28 cellular contexts compared by ENCODE assay signal in the genomic region with DNA sequence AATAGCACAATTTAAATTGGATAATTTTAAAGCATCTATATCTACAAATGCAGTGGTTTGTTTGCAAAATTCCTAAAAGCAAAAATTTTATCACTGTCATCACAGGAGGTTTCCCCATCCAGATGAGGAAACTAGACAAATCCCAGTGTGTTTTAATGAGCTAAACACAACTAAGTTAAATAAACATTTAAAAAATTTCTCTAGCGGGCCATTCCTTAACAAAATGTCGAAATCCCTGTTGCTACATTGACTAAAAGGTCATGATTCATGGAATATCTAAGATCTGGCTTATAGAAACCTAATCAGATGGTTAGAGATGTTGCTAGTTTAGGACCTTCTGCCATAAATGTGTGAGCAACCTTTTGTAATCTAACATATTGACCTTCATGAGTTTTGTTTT.
DNase-seq lines count a peak whose midpoint lies in the region; ATAC-seq, FAIRE-seq and TF ChIP-seq lines count a peak whose summit lies in the region.
"Had no signal": no experiment of that assay in that cellular context is flagged by ENCODE, and none has a peak within 500 bp of the region (broad histone marks: within the 10 kb centered on the region; RNA-seq: fewer than 3 reads in every experiment).

No MANE protein-coding gene starts in this region.

- no peaks in the 10 kb centered on the region for H3F3A ChIP-seq in PC-9 (ENCODE audit: insufficient read depth, low read depth)

- peaks cover 6% of the 10 kb centered on the region; the same call in 1 of the 3 replicates for H3K4me1 ChIP-seq in A549
- H3K4me1 ChIP-seq in PC-9 (replicated peaks; ENCODE audit: insufficient read depth), result no peaks in the 10 kb centered on the region
- H3K4me1 ChIP-seq: ascending aorta, left lung, upper lobe of left lung had no signal

- intact Hi-C loops in PC-9 (cut with micrococcal nuclease; ENCODE audit: unreplicated experiment), result no loop called here
- intact Hi-C loops in activated CD4-positive, alpha-beta memory T cell treated with anti-CD3 and anti-CD28 coated beads for 36 hours (cut with micrococcal nuclease), result no loop called here

- CTCF ChIA-PET in A549 (lab: Yijun Ruan, JAX) (no interaction called here), PC-9 (lab: Charles Lee) (no interaction called here)
- CTCF ChIA-PET in activated CD4-positive, alpha-beta memory T cell treated with anti-CD3 and anti-CD28 coated beads for 36 hours (lab: Charles Lee), result no interaction called here

- POLR2A ChIA-PET in A549 (lab: Yijun Ruan, JAX), result no interaction called here
- POLR2A ChIA-PET in PC-9 (lab: Charles Lee; ENCODE audit: unreplicated experiment), result no interaction called here
- POLR2A ChIA-PET in activated CD4-positive, alpha-beta memory T cell treated with anti-CD3 and anti-CD28 coated beads for 36 hours (lab: Charles Lee), result no interaction called here

- H3K4me2 ChIP-seq in A549 (no peak overlapping the region; the same call in 2 of the 3 replicates), PC-9 (no peak overlapping the region)

- H3K36me3 Mint-ChIP-seq in activated CD4-positive, alpha-beta memory T cell treated with anti-CD3 and anti-CD28 coated beads for 36 hours, result no peaks in the 10 kb centered on the region
- H3K36me3 Mint-ChIP-seq: activated naive CD4-positive, alpha-beta T cell treated with anti-CD3 and anti-CD28 coated beads, Interleukin-2, amount 50 U/mL, for 72 hours; naive B cell had no signal

- no peaks in the 10 kb centered on the region for H3K27me3 ChIP-seq in PC-9 (ENCODE audit: insufficient read depth, low read depth)
- H3K27me3 ChIP-seq: ascending aorta, left lung, upper lobe of left lung had no signal

- no peak for TF ChIP-seq RAD21 in A549 (conservative IDR thresholded peaks at IDR 0.05 in 1 of 2, IDR thresholded peaks at IDR 0.05 in 1 of 2)

- no peak overlapping the region for H3K4me3 Mint-ChIP-seq in activated CD4-positive, alpha-beta memory T cell treated with anti-CD3 and anti-CD28 coated beads for 36 hours
- H3K4me3 Mint-ChIP-seq: activated CD4-positive, alpha-beta T cell treated with anti-CD3 and anti-CD28 coated beads, Interleukin-2, amount 10 ng/mL, durations not matched to agents 7 days and 5 days; activated T-helper 17 cell treated with anti-CD3 and anti-CD28 coated beads, Interleukin-2, amount 50 U/mL, for 72 hours; central memory CD8-positive, alpha-beta T cell; naive B cell had no signal

- no peak for TF ChIP-seq EP300 in A549 (IDR thresholded peaks at IDR 0.05)

- no peak overlapping the region for H3K27ac Mint-ChIP-seq in activated CD4-positive, alpha-beta memory T cell treated with anti-CD3 and anti-CD28 coated beads for 36 hours
- H3K27ac Mint-ChIP-seq: activated CD4-positive, alpha-beta T cell treated with anti-CD3 and anti-CD28 coated beads, Interleukin-2, amount 10 ng/mL, durations not matched to agents 7 days and 5 days; activated naive CD4-positive, alpha-beta T cell treated with anti-CD3 and anti-CD28 coated beads, Interleukin-2, amount 50 U/mL, for 72 hours; activated T-helper 17 cell treated with anti-CD3 and anti-CD28 coated beads, Interleukin-2, amount 50 U/mL, for 72 hours; naive B cell had no signal

- no TSS peak for BruUV-seq in PC-9 (replicated peaks; lab: Mats Ljungman, UMichigan)

- H3K36me3 ChIP-seq in PC-9 (ENCODE audit: low read depth), result no peaks in the 10 kb centered on the region
- H3K36me3 ChIP-seq: ascending aorta, left lung, upper lobe of left lung had no signal

- H3K4me3 ChIP-seq in A549, result no peak overlapping the region
- H3K4me3 ChIP-seq in PC-9, result no peak overlapping the region
- no peak overlapping the region for H3K4me3 ChIP-seq in fibroblast of the aortic adventitia (ENCODE audit: low read depth, low read length)
- H3K4me3 ChIP-seq: ascending aorta, left lung, upper lobe of left lung had no signal

- no peak overlapping the region for H3K27ac ChIP-seq in A549
- H3K27ac ChIP-seq in PC-9, result no peak overlapping the region
- H3K27ac ChIP-seq: ascending aorta, C4-2B, left lung, upper lobe of left lung, VCaP had no signal

- H3K9me3 ChIP-seq in A549, result no peaks in the 10 kb centered on the region
- H3K9me3 ChIP-seq in PC-9 (ENCODE audit: insufficient read depth, low read depth), result no peaks in the 10 kb centered on the region
- H3K9me3 ChIP-seq: ascending aorta, left lung, upper lobe of left lung had no signal

- peak overlapping the region; percentile 55; the same call in 1 of the 2 replicates for H2AFZ ChIP-seq in PC-9

- H3K9me2 ChIP-seq in PC-9 (ENCODE audit: insufficient read depth), result no peaks in the 10 kb centered on the region; the same call in 1 of the 2 replicates

- ATAC-seq in A549 (no peak), GM21576 (IDR thresholded peaks at IDR 0.05; ENCODE audit: unreplicated experiment) (no peak), GM21447 (IDR thresholded peaks at IDR 0.05; ENCODE audit: unreplicated experiment) (no peak)
- ATAC-seq: activated naive CD4-positive, alpha-beta T cell treated with anti-CD3 and anti-CD28 coated beads, Interleukin-2, amount 50 U/mL, for 72 hours; activated T-helper 17 cell treated with anti-CD3 and anti-CD28 coated beads, Interleukin-2, amount 50 U/mL, for 72 hours; left lung had no signal

- H3K4me1 Mint-ChIP-seq in activated CD4-positive, alpha-beta memory T cell treated with anti-CD3 and anti-CD28 coated beads for 36 hours (ENCODE audit: low read depth), result no peaks in the 10 kb centered on the region
- H3K4me1 Mint-ChIP-seq: activated CD4-positive, alpha-beta T cell treated with anti-CD3 and anti-CD28 coated beads, Interleukin-2, amount 10 ng/mL, durations not matched to agents 7 days and 5 days; activated T-helper 17 cell treated with anti-CD3 and anti-CD28 coated beads, Interleukin-2, amount 50 U/mL, for 72 hours; central memory CD8-positive, alpha-beta T cell; naive B cell had no signal

- WGBS in A549 (ENCODE audit: missing lambda C conversion rate), result 14% methylated on average over 2 of the region's 2 CpGs

- H3K79me2 ChIP-seq in PC-9 (ENCODE audit: low read depth), result no peaks in the 10 kb centered on the region

- FAIRE-seq in A549 (lab: Jason Lieb, UNC), result no peak
- FAIRE-seq: D721Med, frontal cortex, HTR-8/SVneo had no signal

- TF ChIP-seq CTCF in A549 (IDR thresholded peaks at IDR 0.05) (no peak), PC-9 (conservative IDR thresholded peaks at IDR 0.05) (no peak), fibroblast of the aortic adventitia (IDR thresholded peaks at IDR 0.05; ENCODE audit: insufficient read depth, low read length) (no peak)

- TF ChIP-seq POLR2A in A549 (IDR thresholded peaks at IDR 0.05; ENCODE audit: low read length), result no peak

- no peaks in the 10 kb centered on the region for H3K27me3 Mint-ChIP-seq in activated CD4-positive, alpha-beta memory T cell treated with anti-CD3 and anti-CD28 coated beads for 36 hours
- H3K27me3 Mint-ChIP-seq: activated CD4-positive, alpha-beta T cell treated with anti-CD3 and anti-CD28 coated beads, Interleukin-2, amount 10 ng/mL, durations not matched to agents 7 days and 5 days; central memory CD8-positive, alpha-beta T cell; naive B cell had no signal

- no peaks in the 10 kb centered on the region for H3K9me3 Mint-ChIP-seq in activated CD4-positive, alpha-beta memory T cell treated with anti-CD3 and anti-CD28 coated beads for 36 hours
- H3K9me3 Mint-ChIP-seq: activated CD4-positive, alpha-beta T cell treated with anti-CD3 and anti-CD28 coated beads, Interleukin-2, amount 10 ng/mL, durations not matched to agents 7 days and 5 days; activated T-helper 17 cell treated with anti-CD3 and anti-CD28 coated beads, Interleukin-2, amount 50 U/mL, for 72 hours had no signal

- H4K20me1 ChIP-seq in PC-9 (ENCODE audit: insufficient read depth), result no peaks in the 10 kb centered on the region

- DNase-seq in A549 (ENCODE audit: low read depth in 1 of 2, low spot score in 1 of 2) (peak in 1 of 2 experiments; percentile 17), ELR (ENCODE audit: low read depth) (peak; percentile 36), PC-9 (peak in 1 of 2 experiments; percentile 45), fibroblast of the aortic adventitia (ENCODE audit: low read depth) (peak; percentile 17), T1000 (lab: John Stamatoyannopoulos, UW) (no peak)
- DNase-seq in activated CD4-positive, alpha-beta memory T cell treated with anti-CD3 and anti-CD28 coated beads for 36 hours, result no peak
- DNase-seq: activated CD4-positive, alpha-beta T cell treated with anti-CD3 and anti-CD28 coated beads, Interleukin-2, amount 10 ng/mL, durations not matched to agents 7 days and 5 days; hippocampal formation; KG1; left lung; naive B cell; NCI-H187; NCI-H526 treated with DMSO at 0.1 percent for 48 hours; occipital lobe; stimulated activated CD4-positive, alpha-beta T cell treated with anti-CD3 and anti-CD28 coated beads, Interleukin-1b, Interleukin-23, amount 100 ng/mL, for 48 hours; T-helper 2 cell; upper lobe of left lung had no signal

TF ChIP-seq in A549, 52 proteins besides CTCF, POLR2A, EP300 and RAD21:
- TF ChIP-seq KDM5A (IDR thresholded peaks at IDR 0.05), result no peak
- TF ChIP-seq HOXB13 (CRISPR knock-in tag; IDR thresholded peaks at IDR 0.05; ENCODE audit: low read depth), result no peak
- TF ChIP-seq NR3C1 (IDR thresholded peaks at IDR 0.05), result no peak
- no peak for TF ChIP-seq EHF (CRISPR knock-in tag; IDR thresholded peaks at IDR 0.05)
- TF ChIP-seq FOSL2 (IDR thresholded peaks at IDR 0.05), result no peak
- TF ChIP-seq FOSL2 (CRISPR knock-in tag; IDR thresholded peaks at IDR 0.05), result 0 out of 2 replicates have a peak, but pooled peaks have one; percentile 11
- TF ChIP-seq, protein P1, sequence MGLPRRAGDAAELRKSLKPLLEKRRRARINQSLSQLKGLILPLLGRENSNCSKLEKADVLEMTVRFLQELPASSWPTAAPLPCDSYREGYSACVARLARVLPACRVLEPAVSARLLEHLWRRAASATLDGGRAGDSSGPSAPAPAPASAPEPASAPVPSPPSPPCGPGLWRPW (IDR thresholded peaks at IDR 0.05), result peak; percentile 44; the same call in 1 of the 2 replicates
- TF ChIP-seq, protein P2, sequence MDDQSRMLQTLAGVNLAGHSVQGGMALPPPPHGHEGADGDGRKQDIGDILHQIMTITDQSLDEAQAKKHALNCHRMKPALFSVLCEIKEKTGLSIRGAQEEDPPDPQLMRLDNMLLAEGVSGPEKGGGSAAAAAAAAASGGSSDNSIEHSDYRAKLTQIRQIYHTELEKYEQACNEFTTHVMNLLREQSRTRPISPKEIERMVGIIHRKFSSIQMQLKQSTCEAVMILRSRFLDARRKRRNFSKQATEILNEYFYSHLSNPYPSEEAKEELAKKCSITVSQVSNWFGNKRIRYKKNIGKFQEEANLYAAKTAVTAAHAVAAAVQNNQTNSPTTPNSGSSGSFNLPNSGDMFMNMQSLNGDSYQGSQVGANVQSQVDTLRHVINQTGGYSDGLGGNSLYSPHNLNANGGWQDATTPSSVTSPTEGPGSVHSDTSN (IDR thresholded peaks at IDR 0.05), result no peak
- TF ChIP-seq RFX5 (IDR thresholded peaks at IDR 0.05), result no peak
- TF ChIP-seq FOXS1 (CRISPR knock-in tag; IDR thresholded peaks at IDR 0.05), result no peak
- TF ChIP-seq ESRRA (IDR thresholded peaks at IDR 0.05; ENCODE audit: borderline replicate concordance, low read length), result no peak
- peak; percentile 38 to 44; a peak in 1 of 4 replicates for TF ChIP-seq CEBPB (IDR thresholded peaks at IDR 0.05)

Comparison
In these comparisons a context has a peak if more than half of its experiments do, and no peak if none do; other contexts are left out.
1. DNase-seq: peak in ELR (single experiment) and fibroblast of the aortic adventitia (single experiment); none in activated CD4-positive, alpha-beta memory T cell treated with anti-CD3 and anti-CD28 coated beads for 36 hours (single experiment) and T1000 (single experiment).